Comparison of ENCODE assay signal across 13 cellular contexts in the genomic region with DNA sequence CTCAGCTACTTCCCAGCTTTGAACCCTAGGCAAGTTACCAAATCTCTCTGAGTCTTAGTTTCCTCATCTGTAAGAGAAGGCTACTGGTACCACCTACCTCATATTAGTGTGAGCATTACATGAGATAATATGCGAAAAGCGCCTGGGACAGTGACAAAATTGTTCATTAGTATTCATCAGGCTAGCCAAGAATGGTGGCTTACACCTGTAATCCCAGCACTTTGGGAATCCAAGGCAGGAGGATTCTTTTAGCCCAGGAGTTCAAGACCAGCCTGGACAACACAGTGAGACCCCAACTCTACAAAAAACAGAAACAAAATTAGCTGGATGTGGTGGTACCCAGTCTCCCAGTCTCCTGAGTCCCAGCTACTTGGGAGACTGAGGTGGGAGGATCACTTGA. TPM values are rescaled to one million over a fixed set of nuclear protein-coding genes. Genes with fewer than 3 reads are reported as not detected.
DNase-seq lines count a peak whose midpoint lies in the region; ATAC-seq and TF ChIP-seq lines count a peak whose summit lies in the region.
"Had no signal": no experiment of that assay in that cellular context is flagged by ENCODE, and none has a peak within 500 bp of the region (broad histone marks: within the 10 kb centered on the region; RNA-seq: fewer than 3 reads in every experiment).

No MANE protein-coding gene starts in this region.

- H2BK120ac ChIP-seq in trophoblast cell (ENCODE audit: insufficient read depth, low read length, poor library complexity) = no peak overlapping the region

- H3K27me3 ChIP-seq in heart right ventricle = no peaks in the 10 kb centered on the region
- no peaks in the 10 kb centered on the region for H3K27me3 ChIP-seq in esophagus muscularis mucosa
- no peaks in the 10 kb centered on the region for H3K27me3 ChIP-seq in trophoblast cell (ENCODE audit: insufficient read depth, low read length)

- no peak overlapping the region for H3K4ac ChIP-seq in trophoblast cell (ENCODE audit: low read depth, low read length)

- no peak overlapping the region for H4K8ac ChIP-seq in trophoblast cell (ENCODE audit: low read depth, low read length)

- in situ Hi-C loops in GM13976 (cut with MboI; ENCODE audit: low sequenced_read_pairs, unreplicated experiment) = no loop called here

- no peaks in the 10 kb centered on the region for H3K36me3 Mint-ChIP-seq in activated naive CD4-positive, alpha-beta T cell treated with anti-CD3 and anti-CD28 coated beads, Interleukin-2, amount 50 U/mL, for 72 hours
- H3K36me3 Mint-ChIP-seq: CD4-positive, CD25-positive, alpha-beta regulatory T cell had no signal

- peak overlapping the region; percentile 82 for H4K91ac ChIP-seq in trophoblast cell (ENCODE audit: low read depth, low read length)

- no peak overlapping the region for H3K9ac ChIP-seq in trophoblast cell (ENCODE audit: low read length)

- no peaks in the 10 kb centered on the region for H3K9me3 Mint-ChIP-seq in activated naive CD4-positive, alpha-beta T cell treated with anti-CD3 and anti-CD28 coated beads, Interleukin-2, amount 50 U/mL, for 72 hours
- H3K9me3 Mint-ChIP-seq: activated CD4-positive, alpha-beta memory T cell treated with anti-CD3 and anti-CD28 coated beads, Interleukin-2, amount 10 ng/mL, durations not matched to agents 7 days and 5 days; activated T-cell treated with anti-CD3 and anti-CD28 coated beads, Interleukin-2, amount 50 U/mL, for 72 hours; CD4-positive, CD25-positive, alpha-beta regulatory T cell had no signal

- H3K4me1 ChIP-seq in heart right ventricle (peaks cover 40 to 77% (median 67%) of the 10 kb centered on the region in 9 donors), esophagus muscularis mucosa (peaks cover 62 to 83% (median 78%) of the 10 kb centered on the region in 4 donors), trophoblast cell (ENCODE audit: control insufficient read depth in 1 of 2, insufficient read depth in 2 of 2, low read length in 2 of 2) (peaks cover 42 to 50% of the 10 kb centered on the region in 2 experiments), urinary bladder (ENCODE audit: insufficient read depth) (no peaks in the 10 kb centered on the region)

- no peak overlapping the region for H2AFZ ChIP-seq in trophoblast cell (ENCODE audit: insufficient read depth, low read length, poor library complexity)

- TF ChIP-seq POLR2A in esophagus muscularis mucosa (IDR thresholded peaks at IDR 0.05; ENCODE audit: low read depth) = no peak

- no peak overlapping the region for H3K4me3 ChIP-seq in heart right ventricle
- no peak overlapping the region for H3K4me3 ChIP-seq in esophagus muscularis mucosa
- H3K4me3 ChIP-seq in trophoblast cell (ENCODE audit: low read depth, low read length) = no peak overlapping the region
- H3K4me3 ChIP-seq in urinary bladder (ENCODE audit: low read depth, low read length) = no peak overlapping the region
- H3K4me3 ChIP-seq: SK-N-MC had no signal

- H3K36me3 ChIP-seq in heart right ventricle (no peaks in the 10 kb centered on the region), esophagus muscularis mucosa (no peaks in the 10 kb centered on the region), trophoblast cell (ENCODE audit: control insufficient read depth in 1 of 2, insufficient read depth in 2 of 2, low read length in 2 of 2) (no peaks in the 10 kb centered on the region), urinary bladder (ENCODE audit: insufficient read depth) (no peaks in the 10 kb centered on the region)

- H3K27ac Mint-ChIP-seq in activated naive CD4-positive, alpha-beta T cell treated with anti-CD3 and anti-CD28 coated beads, Interleukin-2, amount 50 U/mL, for 72 hours = no peak overlapping the region
- H3K27ac Mint-ChIP-seq: activated CD4-positive, alpha-beta memory T cell treated with anti-CD3 and anti-CD28 coated beads, Interleukin-2, amount 10 ng/mL, durations not matched to agents 7 days and 5 days; activated T-cell treated with anti-CD3 and anti-CD28 coated beads, Interleukin-2, amount 50 U/mL, for 72 hours; CD4-positive, CD25-positive, alpha-beta regulatory T cell had no signal

- H3K9me3 ChIP-seq in heart right ventricle = no peaks in the 10 kb centered on the region
- no peaks in the 10 kb centered on the region for H3K9me3 ChIP-seq in esophagus muscularis mucosa
- H3K9me3 ChIP-seq in trophoblast cell (ENCODE audit: insufficient read depth, low read depth, low read length) = no peaks in the 10 kb centered on the region

- DNase-seq in heart right ventricle (no peak), left cardiac atrium (no peak), esophagus muscularis mucosa (ENCODE audit: extremely low spot score) (no peak), trophoblast cell (peak in 1 of 2 donors; percentile 66), GM13976 (ENCODE audit: low spot score) (no peak), NCI-H146 (lab: John Stamatoyannopoulos, UW) (no peak)
- DNase-seq in activated naive CD4-positive, alpha-beta T cell treated with anti-CD3 and anti-CD28 coated beads, Interleukin-2, amount 50 U/mL, for 72 hours (ENCODE audit: low spot score in 2 of 2) = no peak
- DNase-seq: activated CD4-positive, alpha-beta memory T cell treated with anti-CD3 and anti-CD28 coated beads, Interleukin-2, amount 10 ng/mL, durations not matched to agents 7 days and 5 days; activated T-cell treated with anti-CD3 and anti-CD28 coated beads, Interleukin-2, amount 50 U/mL, for 72 hours; CD4-positive, CD25-positive, alpha-beta regulatory T cell; NCI-H2029 had no signal

- intact Hi-C loops in heart right ventricle (cut with DNase I) (loop anchor here in 1 of 10 donors (10.0 kb wide), 1 partner anchor 354 kb away; no protein-coding TSS in a partner anchor), left cardiac atrium (cut with DNase I) (no loop called here), esophagus muscularis mucosa (cut with DNase I) (no loop called here)

- TF ChIP-seq EP300 in esophagus muscularis mucosa (IDR thresholded peaks at IDR 0.05) = no peak

- H2BK12ac ChIP-seq in trophoblast cell (ENCODE audit: low read length) = no peak overlapping the region

- H3K79me1 ChIP-seq in trophoblast cell (ENCODE audit: low read length) = peaks cover 30% of the 10 kb centered on the region

- H3K14ac ChIP-seq in trophoblast cell (ENCODE audit: low read length) = no peak overlapping the region

- H3K18ac ChIP-seq in trophoblast cell (ENCODE audit: low read length) = no peak overlapping the region

- no peak overlapping the region for H2AK5ac ChIP-seq in trophoblast cell (ENCODE audit: low read length)

- H3K23ac ChIP-seq in trophoblast cell (ENCODE audit: low read length) = no peak overlapping the region

- TF ChIP-seq CTCF in heart right ventricle (IDR thresholded peaks at IDR 0.05) = no peak
- TF ChIP-seq CTCF in esophagus muscularis mucosa (IDR thresholded peaks at IDR 0.05) = no peak
- no peak for TF ChIP-seq CTCF in GM13976 (IDR thresholded peaks at IDR 0.05; ENCODE audit: borderline replicate concordance, control extremely low read depth, extremely low read depth, insufficient read depth, missing control alignments)

- 98% methylated on average over 2 of the region's 2 CpGs for WGBS in heart right ventricle, 2 donors
- 100% methylated on average over 1 of the region's 2 CpGs for WGBS in esophagus muscularis mucosa
- WGBS in trophoblast cell (ENCODE audit: extremely low coverage, insufficient coverage, insufficient read length) = no CpG with 5 or more reads among the region's 2 CpGs
- WGBS in urinary bladder = 95% methylated on average over 2 of the region's 2 CpGs

- peaks cover 4% of the 10 kb centered on the region for H3K79me2 ChIP-seq in trophoblast cell (ENCODE audit: control insufficient read depth, insufficient read depth, low read length, poor library complexity)

- H3K27ac ChIP-seq in heart right ventricle = peak overlapping the region in 9 of 10 donors; percentile 59 to 97 (median 88)
- peak overlapping the region; percentile 85 to 99 (median 98) for H3K27ac ChIP-seq in esophagus muscularis mucosa (replicated peaks in 1 of 4)
- no peak overlapping the region for H3K27ac ChIP-seq in trophoblast cell (ENCODE audit: low read depth, low read length)
- peak overlapping the region; percentile 60 for H3K27ac ChIP-seq in urinary bladder (ENCODE audit: low read depth)
- H3K27ac ChIP-seq: SK-N-MC had no signal

- no peak overlapping the region for H4K12ac ChIP-seq in trophoblast cell (ENCODE audit: low read depth, low read length)

- no peak overlapping the region for H2BK5ac ChIP-seq in trophoblast cell (ENCODE audit: low read depth, low read length, poor library complexity)

- no peak overlapping the region for H3K4me2 ChIP-seq in trophoblast cell (ENCODE audit: low read length)

- ATAC-seq in heart right ventricle (no peak), left cardiac atrium (no peak)
- no peak for ATAC-seq in activated naive CD4-positive, alpha-beta T cell treated with anti-CD3 and anti-CD28 coated beads, Interleukin-2, amount 50 U/mL, for 72 hours
- ATAC-seq: activated T-cell treated with anti-CD3 and anti-CD28 coated beads, Interleukin-2, amount 50 U/mL, for 72 hours had no signal

RNA-seq across cellular contexts. Expression of gene PLCD3, which starts 3.3 kb away (rescaled TPM):
- total RNA-seq in heart right ventricle = 100 to 1,000 TPM in 9 of 10 donors, 10 to 100 TPM in 1; 87.2 to 188 (median 115) TPM
- polyA plus RNA-seq in heart right ventricle = 10 to 100 TPM; 44.6 to 72.3 TPM
- total RNA-seq in left cardiac atrium = 100 to 1,000 TPM in 1 of 2 donors, 10 to 100 TPM in 1; 92.1 to 132 TPM
- total RNA-seq in esophagus muscularis mucosa = 100 to 1,000 TPM in 2 of 4 donors, 10 to 100 TPM in 2; 49.4 to 154 (median 106) TPM
- 53.9 and 61.0 TPM in 2 replicates for polyA plus RNA-seq in trophoblast cell (2013)
- 18.1 TPM for total RNA-seq in urinary bladder
- polyA plus RNA-seq in urinary bladder = 84.1 TPM
- total RNA-seq in activated naive CD4-positive, alpha-beta T cell treated with anti-CD3 and anti-CD28 coated beads, Interleukin-2, amount 50 U/mL, for 72 hours = 1 to 10 TPM; 3.9 to 7.7 TPM

RNA-seq across cellular contexts. Expression of gene ACBD4, which starts 6.5 kb away (rescaled TPM):
- total RNA-seq in heart right ventricle (1 to 10 TPM; 6.1 to 9.7 (median 7.3) TPM), left cardiac atrium (1 to 10 TPM; 8.4 to 8.7 TPM), esophagus muscularis mucosa (10 to 100 TPM; 20.9 to 34.8 (median 23.5) TPM), urinary bladder (4.5 TPM)
- polyA plus RNA-seq in heart right ventricle (10 to 100 TPM in 1 of 2 donors, 1 to 10 TPM in 1; 4.2 to 16.7 TPM), urinary bladder (18.2 TPM)
- polyA plus RNA-seq in trophoblast cell (2013) = 3.8 TPM in 2 replicates
- total RNA-seq in activated naive CD4-positive, alpha-beta T cell treated with anti-CD3 and anti-CD28 coated beads, Interleukin-2, amount 50 U/mL, for 72 hours = 10 to 100 TPM; 12.9 to 18.9 TPM

RNA-seq across cellular contexts. Expression of gene HEXIM1, which starts 19.3 kb away (rescaled TPM):
- total RNA-seq in heart right ventricle = 10 to 100 TPM; 17.0 to 37.4 (median 20.1) TPM
- polyA plus RNA-seq in heart right ventricle = 10 to 100 TPM in 1 of 2 donors, 1 to 10 TPM in 1; 8.4 to 11.0 TPM
- total RNA-seq in left cardiac atrium = 10 to 100 TPM; 27.8 to 31.7 TPM
- total RNA-seq in esophagus muscularis mucosa = 10 to 100 TPM; 32.1 to 58.2 (median 45.3) TPM
- 108 and 114 TPM in 2 replicates for polyA plus RNA-seq in trophoblast cell (2013)
- 19.2 TPM for total RNA-seq in urinary bladder
- polyA plus RNA-seq in urinary bladder = 22.0 TPM
- total RNA-seq in activated naive CD4-positive, alpha-beta T cell treated with anti-CD3 and anti-CD28 coated beads, Interleukin-2, amount 50 U/mL, for 72 hours = 10 to 100 TPM; 50.9 to 93.3 TPM

RNA-seq across cellular contexts. Expression of gene HEXIM2, which starts 32.7 kb away (rescaled TPM):
- total RNA-seq in heart right ventricle = 10 to 100 TPM in 1 of 10 donors, 1 to 10 TPM in 9; 4.6 to 10.3 (median 6.3) TPM
- 1 to 10 TPM; 3.0 to 6.4 TPM for polyA plus RNA-seq in heart right ventricle
- 1 to 10 TPM; 4.2 to 4.4 TPM for total RNA-seq in left cardiac atrium
- total RNA-seq in esophagus muscularis mucosa = 1 to 10 TPM; 4.0 to 8.4 (median 7.0) TPM
- 4.2 and 4.3 TPM in 2 replicates for polyA plus RNA-seq in trophoblast cell (2013)
- 2.0 TPM for total RNA-seq in urinary bladder
- polyA plus RNA-seq in urinary bladder = 7.9 TPM
- total RNA-seq in activated naive CD4-positive, alpha-beta T cell treated with anti-CD3 and anti-CD28 coated beads, Interleukin-2, amount 50 U/mL, for 72 hours = 1 to 10 TPM; 6.0 to 6.3 TPM
